ENCODE assay signal across 8 cellular contexts in the genomic region with DNA sequence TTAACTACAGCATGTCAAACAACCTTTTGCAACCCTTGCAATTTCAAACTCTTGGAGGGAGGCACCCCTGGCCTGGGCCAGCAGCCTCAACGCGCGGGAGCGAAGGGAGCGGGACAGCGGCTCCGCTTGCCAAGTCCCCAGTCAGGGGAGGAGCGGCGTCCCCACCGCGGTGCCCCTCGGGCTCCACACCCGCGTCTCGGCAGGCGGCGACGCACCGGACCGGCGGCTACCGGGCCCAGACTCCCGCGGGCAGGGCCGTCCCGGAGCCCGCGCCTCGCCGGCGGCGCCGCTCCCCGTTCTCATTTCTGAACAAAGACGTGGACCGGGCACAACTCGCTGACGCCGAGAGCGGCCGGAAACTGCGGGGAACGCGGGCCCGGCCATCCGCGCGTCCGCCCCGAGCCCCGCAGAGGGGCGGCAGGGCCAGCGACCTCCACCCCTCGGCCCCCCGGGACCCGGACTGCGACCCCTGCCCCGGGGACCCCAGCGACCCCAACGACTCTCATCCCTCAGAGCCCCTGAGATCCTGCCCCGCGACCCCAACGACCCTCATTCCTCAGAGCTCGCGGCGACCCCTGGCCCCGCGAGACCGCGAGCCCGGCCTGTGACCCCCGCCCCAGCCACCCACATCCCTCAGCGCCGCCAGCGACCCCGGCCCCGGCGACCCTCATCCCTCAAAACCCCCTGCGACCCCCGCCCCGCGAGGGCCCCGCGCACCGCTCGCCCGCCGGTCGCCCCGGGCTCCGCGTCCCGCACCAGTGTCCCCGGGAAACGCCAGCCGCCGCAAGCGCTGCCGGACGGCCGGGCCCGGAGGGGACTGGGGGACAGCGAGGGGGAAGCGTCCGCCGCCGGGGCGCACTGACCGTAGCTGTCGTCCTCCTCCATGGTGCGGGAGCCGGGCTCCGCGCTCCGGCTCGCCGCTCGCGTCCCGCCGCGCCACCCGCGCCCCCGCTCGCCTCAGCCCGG. TPM values are rescaled to one million over a fixed set of nuclear protein-coding genes. Genes with fewer than 3 reads are reported as not detected.
A peak's percentile ranks its signal among the peaks of the same experiment; 100 is the strongest.
DNase-seq lines count a peak whose midpoint lies in the region; ATAC-seq and TF ChIP-seq lines count a peak whose summit lies in the region.

A gene with protein sequence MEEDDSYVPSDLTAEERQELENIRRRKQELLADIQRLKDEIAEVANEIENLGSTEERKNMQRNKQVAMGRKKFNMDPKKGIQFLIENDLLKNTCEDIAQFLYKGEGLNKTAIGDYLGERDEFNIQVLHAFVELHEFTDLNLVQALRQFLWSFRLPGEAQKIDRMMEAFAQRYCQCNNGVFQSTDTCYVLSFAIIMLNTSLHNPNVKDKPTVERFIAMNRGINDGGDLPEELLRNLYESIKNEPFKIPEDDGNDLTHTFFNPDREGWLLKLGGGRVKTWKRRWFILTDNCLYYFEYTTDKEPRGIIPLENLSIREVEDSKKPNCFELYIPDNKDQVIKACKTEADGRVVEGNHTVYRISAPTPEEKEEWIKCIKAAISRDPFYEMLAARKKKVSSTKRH (minus strand): TSS at position 935 of the 966 bp plus-strand sequence. CDS start 50 bp downstream, at position 885.

- intact Hi-C loops in lower leg skin (cut with DNase I; ENCODE audit: low total_unique reads) = no loop called here

- DNase-seq in activated T-cell treated with anti-CD3 and anti-CD28 coated beads, Interleukin-2, amount 50 U/mL, for 1 hour = peak; percentile 65
- DNase-seq in activated T-cell treated with anti-CD3 and anti-CD28 coated beads for 4 hours (no peak), T-helper 17 cell (no peak), dermis microvascular lymphatic vessel endothelial cell (ENCODE audit: low read depth in 2 of 2) (peak in 1 of 2 donors; percentile 44), lower leg skin (ENCODE audit: low spot score in 2 of 2) (peak in 1 of 2 donors; percentile 93), AG08395 (ENCODE audit: low spot score) (no peak)
- DNase-seq in stimulated activated naive B cell treated with anti-CD40 and anti-IgM and Interleukin-4, amounts not matched to agents 10 μg/mL and 1 μg/mL and 100 μg/mL, for 72 hours = no peak

- 0 to 1% methylated on average over 36 to 59 of the region's 127 CpGs for WGBS in lower leg skin, 2 donors

- H3K36me3 Mint-ChIP-seq in T-helper 17 cell (ENCODE audit: low read depth) = peaks cover 3% of the 10 kb centered on the region
- peaks cover 14 to 23% of the 10 kb centered on the region in 2 donors for H3K36me3 Mint-ChIP-seq in stimulated activated naive B cell treated with anti-CD40 and anti-IgM and Interleukin-4, amounts not matched to agents 10 μg/mL and 1 μg/mL and 100 μg/mL, for 72 hours

- H3K4me1 Mint-ChIP-seq in T-helper 17 cell = peaks cover 34% of the 10 kb centered on the region
- H3K4me1 Mint-ChIP-seq in stimulated activated naive B cell treated with anti-CD40 and anti-IgM and Interleukin-4, amounts not matched to agents 10 μg/mL and 1 μg/mL and 100 μg/mL, for 72 hours = peaks cover 22 to 44% of the 10 kb centered on the region in 2 donors

- TF ChIP-seq POLR2A in lower leg skin (IDR thresholded peaks at IDR 0.05) = peak in 1 of 2 donors; percentile 41

- H3K4me3 ChIP-seq in lower leg skin (ENCODE audit: low read depth, poor library complexity, severe bottlenecking) = peak within 1 kb of the TSS; percentile 94

- H3K27ac Mint-ChIP-seq in T-helper 17 cell = peak within 1 kb of the TSS; percentile 94
- H3K27ac Mint-ChIP-seq in stimulated activated naive B cell treated with anti-CD40 and anti-IgM and Interleukin-4, amounts not matched to agents 10 μg/mL and 1 μg/mL and 100 μg/mL, for 72 hours = peak within 1 kb of the TSS; percentile 98

- H3K9me3 ChIP-seq in T-helper 17 cell (ENCODE audit: control insufficient read depth, low read length, poor library complexity, severe bottlenecking) = no peaks in the 10 kb centered on the region

- no peaks in the 10 kb centered on the region for H3K9me3 Mint-ChIP-seq in stimulated activated naive B cell treated with anti-CD40 and anti-IgM and Interleukin-4, amounts not matched to agents 10 μg/mL and 1 μg/mL and 100 μg/mL, for 72 hours

- TF ChIP-seq CTCF in lower leg skin (IDR thresholded peaks at IDR 0.05) = no peak

- ATAC-seq in HG03159 (IDR thresholded peaks at IDR 0.05; ENCODE audit: unreplicated experiment) = peak; percentile 15
- ATAC-seq in T-helper 17 cell = no peak
- peak; percentile 4 to 9 for ATAC-seq in stimulated activated naive B cell treated with anti-CD40 and anti-IgM and Interleukin-4, amounts not matched to agents 10 μg/mL and 1 μg/mL and 100 μg/mL, for 72 hours (replicated peaks)

- peak within 1 kb of the TSS; percentile 100 for H3K4me3 Mint-ChIP-seq in T-helper 17 cell
- peak within 1 kb of the TSS; percentile 89 for H3K4me3 Mint-ChIP-seq in stimulated activated naive B cell treated with anti-CD40 and anti-IgM and Interleukin-4, amounts not matched to agents 10 μg/mL and 1 μg/mL and 100 μg/mL, for 72 hours

- H3K27me3 Mint-ChIP-seq in T-helper 17 cell = no peaks in the 10 kb centered on the region
- H3K27me3 Mint-ChIP-seq in stimulated activated naive B cell treated with anti-CD40 and anti-IgM and Interleukin-4, amounts not matched to agents 10 μg/mL and 1 μg/mL and 100 μg/mL, for 72 hours = no peaks in the 10 kb centered on the region

RNA-seq across cellular contexts. Expression of the gene that starts here (rescaled TPM):
- total RNA-seq in T-helper 17 cell = 100 to 1,000 TPM; 462 to 497 TPM
- total RNA-seq in dermis microvascular lymphatic vessel endothelial cell = 15.4 and 22.9 TPM in 2 replicates
- total RNA-seq in lower leg skin = 10 to 100 TPM; 53.7 to 79.4 (median 63.9) TPM

Comparison
In these comparisons a context has a peak if more than half of its experiments do, and no peak if none do; other contexts are left out.
1. RNA of the gene that starts here (total RNA-seq): 462 to 497 TPM in T-helper 17 cell; 53.7 to 79.4 TPM in lower leg skin and 15.4 to 22.9 TPM in dermis microvascular lymphatic vessel endothelial cell; every median in the first group is over 4 times any median in the second.